1 cellular context compared by ENCODE assay signal in genomic region chr19:50736338-50736737, GRCh38.
TF ChIP-seq lines count a peak whose summit lies in the region.

No MANE protein-coding gene starts in this region.

TF ChIP-seq in GM23338, 12 proteins besides CTCF, POLR2A, EP300 and RAD21 (continued from another document):
- TF ChIP-seq ZNF462 (CRISPR knock-in tag; IDR thresholded peaks at IDR 0.05) (no peak), ETS1 (IDR thresholded peaks at IDR 0.05) (no peak), NANOG (IDR thresholded peaks at IDR 0.05; ENCODE audit: borderline replicate concordance) (no peak)
